Comparison of ENCODE assay signal across 8 cellular contexts in genomic region chr1:59292557-59292956, GRCh38. TPM values are rescaled to one million over a fixed set of nuclear protein-coding genes. Genes with fewer than 3 reads are reported as not detected.
DNase-seq lines count a peak whose midpoint lies in the region; ATAC-seq, FAIRE-seq and TF ChIP-seq lines count a peak whose summit lies in the region.

No MANE protein-coding gene starts in this region.

- H3K9ac ChIP-seq in kidney (ENCODE audit: low read length in 2 of 2), result no peak overlapping the region

- DNase-seq in GM20000 (ENCODE audit: low spot score), result peak; percentile 50
- peak; percentile 41 for DNase-seq in RPMI7951 (ENCODE audit: low read depth)
- DNase-seq in Right ventricle myocardium superior, result no peak
- no peak for DNase-seq in stimulated activated effector memory CD8-positive, alpha-beta T cell treated with anti-CD3 and anti-CD28 coated beads, Interleukin-12 subunit alpha, Interleukin-12 subunit beta, amount 100 ng/mL, for 72 hours (ENCODE audit: low spot score in 2 of 2)
- no peak for DNase-seq in kidney
- DNase-seq in kidney glomerular epithelial cell (lab: John Stamatoyannopoulos, UW), result no peak

- H3K4me1 Mint-ChIP-seq in stimulated activated effector memory CD8-positive, alpha-beta T cell treated with anti-CD3 and anti-CD28 coated beads, Interleukin-12 subunit alpha, Interleukin-12 subunit beta, amount 100 ng/mL, for 72 hours, result peaks cover 37% of the 10 kb centered on the region

- no peaks in the 10 kb centered on the region for H3K9me3 ChIP-seq in kidney (ENCODE audit: control insufficient read depth in 1 of 2, low read length in 2 of 2)

- no peaks in the 10 kb centered on the region for H3K9me3 Mint-ChIP-seq in stimulated activated effector memory CD8-positive, alpha-beta T cell treated with anti-CD3 and anti-CD28 coated beads, Interleukin-12 subunit alpha, Interleukin-12 subunit beta, amount 100 ng/mL, for 72 hours

- intact Hi-C loops in Right ventricle myocardium superior (cut with DNase I) (loop anchor here (10.0 kb wide), 4 partner anchors 138 to 462 kb away; no protein-coding TSS in a partner anchor), kidney (cut with DNase I) (no loop called here)

- H3K4me3 ChIP-seq in kidney (ENCODE audit: low read length in 2 of 2), result no peak overlapping the region

- H3K27ac ChIP-seq in kidney (ENCODE audit: low read depth in 2 of 2, low read length in 2 of 2), result no peak overlapping the region

- H3K36me3 ChIP-seq in kidney (ENCODE audit: control insufficient read depth in 1 of 2, insufficient read depth in 2 of 2, low read length in 2 of 2), result no peaks in the 10 kb centered on the region

- no peak for FAIRE-seq in kidney (lab: Jason Lieb, UNC)

- H3K4me1 ChIP-seq in kidney (ENCODE audit: control insufficient read depth in 1 of 2, insufficient read depth in 1 of 2, low read depth in 1 of 2, low read length in 2 of 2), result peaks cover 3 to 4% of the 10 kb centered on the region in 2 donors

- ATAC-seq in Right ventricle myocardium superior (ENCODE audit: poor library complexity), result peak; percentile 10
- ATAC-seq in stimulated activated effector memory CD8-positive, alpha-beta T cell treated with anti-CD3 and anti-CD28 coated beads, Interleukin-12 subunit alpha, Interleukin-12 subunit beta, amount 100 ng/mL, for 72 hours, result peak; percentile 12
- ATAC-seq in HG03175 (IDR thresholded peaks at IDR 0.05; ENCODE audit: unreplicated experiment), result no peak
- no peak for ATAC-seq in GM18502 (IDR thresholded peaks at IDR 0.05; ENCODE audit: poor library complexity, unreplicated experiment)

- H3K27ac Mint-ChIP-seq in stimulated activated effector memory CD8-positive, alpha-beta T cell treated with anti-CD3 and anti-CD28 coated beads, Interleukin-12 subunit alpha, Interleukin-12 subunit beta, amount 100 ng/mL, for 72 hours, result peak overlapping the region; percentile 62

- no peak overlapping the region for H3K4me3 Mint-ChIP-seq in stimulated activated effector memory CD8-positive, alpha-beta T cell treated with anti-CD3 and anti-CD28 coated beads, Interleukin-12 subunit alpha, Interleukin-12 subunit beta, amount 100 ng/mL, for 72 hours

- H3K36me3 Mint-ChIP-seq in stimulated activated effector memory CD8-positive, alpha-beta T cell treated with anti-CD3 and anti-CD28 coated beads, Interleukin-12 subunit alpha, Interleukin-12 subunit beta, amount 100 ng/mL, for 72 hours, result no peaks in the 10 kb centered on the region

- TF ChIP-seq CTCF in GM20000 (IDR thresholded peaks at IDR 0.05; ENCODE audit: extremely low read depth, missing control alignments) (no peak), kidney (IDR thresholded peaks at IDR 0.05; ENCODE audit: borderline replicate concordance, extremely low read depth, insufficient read depth) (no peak)

RNA-seq across cellular contexts. Expression of gene FGGY, which starts 4.3 kb away (rescaled TPM):
- total RNA-seq in RPMI7951 (2014; rRNA removed; shearing (Covaris generic)), result 6.8 and 7.2 TPM in 2 replicates
- total RNA-seq in Right ventricle myocardium superior (23.1 TPM), kidney (31.0 TPM)
- polyA plus RNA-seq in kidney (ENCODE audit: insufficient read depth, low read depth, low replicate concordance), result 11.2 TPM

Comparison
In these comparisons a context has a peak if more than half of its experiments do, and no peak if none do; other contexts are left out.
1. DNase-seq: peak in GM20000 (single experiment) and RPMI7951 (single experiment); none in Right ventricle myocardium superior (single experiment), stimulated activated effector memory CD8-positive, alpha-beta T cell treated with anti-CD3 and anti-CD28 coated beads, Interleukin-12 subunit alpha, Interleukin-12 subunit beta, amount 100 ng/mL, for 72 hours (0 of 2), kidney (single experiment) and kidney glomerular epithelial cell (single experiment).
2. ATAC-seq: peak in Right ventricle myocardium superior (single experiment) and stimulated activated effector memory CD8-positive, alpha-beta T cell treated with anti-CD3 and anti-CD28 coated beads, Interleukin-12 subunit alpha, Interleukin-12 subunit beta, amount 100 ng/mL, for 72 hours (single experiment); none in HG03175 (single experiment) and GM18502 (single experiment).